ENCODE assay signal across 8 cellular contexts in genomic region chr6:118892248-118893094, GRCh38. TPM values are rescaled to one million over a fixed set of nuclear protein-coding genes. Genes with fewer than 3 reads are reported as not detected.
DNase-seq lines count a peak whose midpoint lies in the region; ATAC-seq lines count a peak whose summit lies in the region.

No MANE protein-coding gene starts in this region.

- no peaks in the 10 kb centered on the region for H3K27me3 Mint-ChIP-seq in activated T-cell treated with anti-CD3 and anti-CD28 coated beads, Interleukin-2, amount 50 U/mL, for 4 hours (ENCODE audit: low read depth)
- no peaks in the 10 kb centered on the region for H3K27me3 Mint-ChIP-seq in activated T-helper 2 cell treated with anti-CD3 and anti-CD28 coated beads, Interferon-gamma antibody, Interleukin-2, Interleukin-4, amounts not matched to agents 10 μg/mL and 5 μg/mL and 100 μg/mL, durations not matched to agents 14 hours and 24 hours and 36 hours (ENCODE audit: low read depth)
- peaks cover 12 to 17% (median 14%) of the 10 kb centered on the region in 3 donors for H3K27me3 Mint-ChIP-seq in immature natural killer cell (ENCODE audit: low read depth in 3 of 3)
- no peaks in the 10 kb centered on the region for H3K27me3 Mint-ChIP-seq in stimulated activated naive CD8-positive, alpha-beta T cell treated with anti-CD3 and anti-CD28 coated beads, Interleukin-15, amount 100 ng/mL, for 72 hours

- H3K9me3 Mint-ChIP-seq in activated T-cell treated with anti-CD3 and anti-CD28 coated beads, Interleukin-2, amount 50 U/mL, for 4 hours, result no peaks in the 10 kb centered on the region
- no peaks in the 10 kb centered on the region for H3K9me3 Mint-ChIP-seq in activated T-helper 2 cell treated with anti-CD3 and anti-CD28 coated beads, Interferon-gamma antibody, Interleukin-2, Interleukin-4, amounts not matched to agents 10 μg/mL and 5 μg/mL and 100 μg/mL, durations not matched to agents 14 hours and 24 hours and 36 hours
- no peaks in the 10 kb centered on the region for H3K9me3 Mint-ChIP-seq in immature natural killer cell
- no peaks in the 10 kb centered on the region for H3K9me3 Mint-ChIP-seq in stimulated activated naive CD8-positive, alpha-beta T cell treated with anti-CD3 and anti-CD28 coated beads, Interleukin-15, amount 100 ng/mL, for 72 hours

- H3K4me1 Mint-ChIP-seq in activated T-cell treated with anti-CD3 and anti-CD28 coated beads, Interleukin-2, amount 50 U/mL, for 4 hours (ENCODE audit: low read depth), result peaks cover 55% of the 10 kb centered on the region
- H3K4me1 Mint-ChIP-seq in activated T-helper 2 cell treated with anti-CD3 and anti-CD28 coated beads, Interferon-gamma antibody, Interleukin-2, Interleukin-4, amounts not matched to agents 10 μg/mL and 5 μg/mL and 100 μg/mL, durations not matched to agents 14 hours and 24 hours and 36 hours (ENCODE audit: low read depth), result peaks cover 42% of the 10 kb centered on the region
- peaks cover 37 to 81% of the 10 kb centered on the region in 2 donors for H3K4me1 Mint-ChIP-seq in immature natural killer cell
- peaks cover 51% of the 10 kb centered on the region for H3K4me1 Mint-ChIP-seq in stimulated activated naive CD8-positive, alpha-beta T cell treated with anti-CD3 and anti-CD28 coated beads, Interleukin-15, amount 100 ng/mL, for 72 hours

- H3K27ac Mint-ChIP-seq in activated T-helper 2 cell treated with anti-CD3 and anti-CD28 coated beads, Interferon-gamma antibody, Interleukin-2, Interleukin-4, amounts not matched to agents 10 μg/mL and 5 μg/mL and 100 μg/mL, durations not matched to agents 14 hours and 24 hours and 36 hours, result peak overlapping the region; percentile 96
- H3K27ac Mint-ChIP-seq in immature natural killer cell, result peak overlapping the region; percentile 95 to 98 (median 97)
- H3K27ac Mint-ChIP-seq in stimulated activated naive CD8-positive, alpha-beta T cell treated with anti-CD3 and anti-CD28 coated beads, Interleukin-15, amount 100 ng/mL, for 72 hours, result peak overlapping the region; percentile 98 to 99

- intact Hi-C loops in activated T-helper 2 cell treated with anti-CD3 and anti-CD28 coated beads, Interferon-gamma antibody, Interleukin-2, Interleukin-4, amounts not matched to agents 10 μg/mL and 5 μg/mL and 100 μg/mL, durations not matched to agents 14 hours and 24 hours and 36 hours (cut with micrococcal nuclease), result loop anchor here (1.0 to 10.0 kb wide), 8 partner anchors 28 to 1290 kb away; partner anchors contain the start of gene GOPC
- intact Hi-C loops in left colon (cut with DNase I, micrococcal nuclease), result no loop called here

- DNase-seq in activated T-cell treated with anti-CD3 and anti-CD28 coated beads, Interleukin-2, amount 50 U/mL, for 4 hours, result no peak
- DNase-seq in activated T-cell treated with anti-CD3 and anti-CD28 coated beads for 4 hours (no peak), immature natural killer cell (peak in 2 of 3 donors; percentile 12 to 15), left colon (no peak), germinal center (ENCODE audit: low spot score) (no peak)
- DNase-seq in activated T-helper 2 cell treated with anti-CD3 and anti-CD28 coated beads, Interferon-gamma antibody, Interleukin-2, Interleukin-4, amounts not matched to agents 10 μg/mL and 5 μg/mL and 100 μg/mL, durations not matched to agents 14 hours and 24 hours and 36 hours (ENCODE audit: low spot score), result no peak
- no peak for DNase-seq in stimulated activated naive CD8-positive, alpha-beta T cell treated with anti-CD3 and anti-CD28 coated beads, Interleukin-15, amount 100 ng/mL, for 72 hours
- no peak for DNase-seq in activated CD4-positive, CD25-positive, alpha-beta regulatory T cell treated with anti-CD3 and anti-CD28 coated beads, Interleukin-2, amount 50 U/mL, for 72 hours

- H3K36me3 Mint-ChIP-seq in activated T-cell treated with anti-CD3 and anti-CD28 coated beads, Interleukin-2, amount 50 U/mL, for 4 hours (ENCODE audit: insufficient read depth), result peaks cover 9% of the 10 kb centered on the region
- peaks cover 18% of the 10 kb centered on the region for H3K36me3 Mint-ChIP-seq in activated T-helper 2 cell treated with anti-CD3 and anti-CD28 coated beads, Interferon-gamma antibody, Interleukin-2, Interleukin-4, amounts not matched to agents 10 μg/mL and 5 μg/mL and 100 μg/mL, durations not matched to agents 14 hours and 24 hours and 36 hours (ENCODE audit: low read depth)
- H3K36me3 Mint-ChIP-seq in immature natural killer cell, result peaks cover 0 to 2% (median 0%) of the 10 kb centered on the region in 3 donors

- ATAC-seq in activated T-cell treated with anti-CD3 and anti-CD28 coated beads, Interleukin-2, amount 50 U/mL, for 4 hours, result no peak
- ATAC-seq in stimulated activated naive CD8-positive, alpha-beta T cell treated with anti-CD3 and anti-CD28 coated beads, Interleukin-15, amount 100 ng/mL, for 72 hours, result no peak
- ATAC-seq in left colon, result no peak

- peak overlapping the region; percentile 98 for H3K4me3 Mint-ChIP-seq in activated T-cell treated with anti-CD3 and anti-CD28 coated beads, Interleukin-2, amount 50 U/mL, for 4 hours
- peak overlapping the region; percentile 88 for H3K4me3 Mint-ChIP-seq in activated T-helper 2 cell treated with anti-CD3 and anti-CD28 coated beads, Interferon-gamma antibody, Interleukin-2, Interleukin-4, amounts not matched to agents 10 μg/mL and 5 μg/mL and 100 μg/mL, durations not matched to agents 14 hours and 24 hours and 36 hours (ENCODE audit: low read depth)
- H3K4me3 Mint-ChIP-seq in immature natural killer cell, result peak overlapping the region; percentile 91 to 100 (median 98)
- peak overlapping the region; percentile 92 to 93 for H3K4me3 Mint-ChIP-seq in stimulated activated naive CD8-positive, alpha-beta T cell treated with anti-CD3 and anti-CD28 coated beads, Interleukin-15, amount 100 ng/mL, for 72 hours

RNA-seq across cellular contexts. Expression of gene ASF1A, which starts 1.5 kb away (rescaled TPM):
- total RNA-seq in activated T-cell treated with anti-CD3 and anti-CD28 coated beads, Interleukin-2, amount 50 U/mL, for 4 hours, result 10 to 100 TPM; 37.8 to 48.9 (median 40.2) TPM
- total RNA-seq in activated T-helper 2 cell treated with anti-CD3 and anti-CD28 coated beads, Interferon-gamma antibody, Interleukin-2, Interleukin-4, amounts not matched to agents 10 μg/mL and 5 μg/mL and 100 μg/mL, durations not matched to agents 14 hours and 24 hours and 36 hours, result 33.9 and 34.1 TPM in 2 replicates
- 10 to 100 TPM; 23.8 to 29.2 (median 26.4) TPM for polyA plus RNA-seq in immature natural killer cell
- total RNA-seq in left colon, result 10 to 100 TPM; 14.4 to 17.1 TPM

RNA-seq across cellular contexts. Expression of gene MCM9, which starts 42.5 kb away (rescaled TPM):
- total RNA-seq in activated T-cell treated with anti-CD3 and anti-CD28 coated beads, Interleukin-2, amount 50 U/mL, for 4 hours, result 10 to 100 TPM; 17.2 to 24.1 (median 17.8) TPM
- 18.6 and 21.1 TPM in 2 replicates for total RNA-seq in activated T-helper 2 cell treated with anti-CD3 and anti-CD28 coated beads, Interferon-gamma antibody, Interleukin-2, Interleukin-4, amounts not matched to agents 10 μg/mL and 5 μg/mL and 100 μg/mL, durations not matched to agents 14 hours and 24 hours and 36 hours
- 10 to 100 TPM; 15.3 to 23.7 (median 16.8) TPM for polyA plus RNA-seq in immature natural killer cell
- total RNA-seq in left colon, result 10 to 100 TPM; 16.2 to 19.0 TPM

Comparison
In these comparisons a context has a peak if more than half of its experiments do, and no peak if none do; other contexts are left out.
1. DNase-seq: peak in immature natural killer cell (2 of 3); none in activated T-cell treated with anti-CD3 and anti-CD28 coated beads, Interleukin-2, amount 50 U/mL, for 4 hours (single experiment), activated T-cell treated with anti-CD3 and anti-CD28 coated beads for 4 hours (single experiment), activated T-helper 2 cell treated with anti-CD3 and anti-CD28 coated beads, Interferon-gamma antibody, Interleukin-2, Interleukin-4, amounts not matched to agents 10 μg/mL and 5 μg/mL and 100 μg/mL, durations not matched to agents 14 hours and 24 hours and 36 hours (single experiment), stimulated activated naive CD8-positive, alpha-beta T cell treated with anti-CD3 and anti-CD28 coated beads, Interleukin-15, amount 100 ng/mL, for 72 hours (0 of 2), left colon (0 of 2), activated CD4-positive, CD25-positive, alpha-beta regulatory T cell treated with anti-CD3 and anti-CD28 coated beads, Interleukin-2, amount 50 U/mL, for 72 hours (single experiment) and germinal center (single experiment).
2. Peak in every context shown above with its lines, with median percentiles within 50 percentile points of each other: H3K4me3 Mint-ChIP-seq and H3K27ac Mint-ChIP-seq.